ENCODE assay signal across 7 cellular contexts in genomic region chrX:103404225-103405008, GRCh38. TPM values are rescaled to one million over a fixed set of nuclear protein-coding genes. Genes with fewer than 3 reads are reported as not detected.
A peak's percentile ranks its signal among the peaks of the same experiment; 100 is the strongest.
DNase-seq lines count a peak whose midpoint lies in the region; ATAC-seq and TF ChIP-seq lines count a peak whose summit lies in the region.

No MANE protein-coding gene starts in this region.

- DNase-seq in HFFc6 = peak; percentile 83
- DNase-seq in MV-4-11 (lab: John Stamatoyannopoulos, UW) = peak; percentile 79
- peak; percentile 46 for DNase-seq in UCSD-AML1 (lab: John Stamatoyannopoulos, UW; ENCODE audit: unreplicated experiment)
- DNase-seq in dermis microvascular lymphatic vessel endothelial cell (ENCODE audit: low read depth in 2 of 2) = peak; percentile 78 to 79
- peak; percentile 48 to 71 (median 63) for DNase-seq in right lobe of liver
- peak; percentile 8 to 9 for DNase-seq in stimulated activated CD4-positive, alpha-beta T cell treated with anti-CD3 and anti-CD28 coated beads, Interleukin-4, amount 100 ng/mL, for 4 hours

- WGBS in right lobe of liver (ENCODE audit: insufficient coverage, low coverage, low lambda C conversion rate, missing lambda C conversion rate) = 18% methylated on average over 13 of the region's 19 CpGs

- peak; percentile 22 for TF ChIP-seq POLR2A in GM18505 (IDR thresholded peaks at IDR 0.05; ENCODE audit: borderline replicate concordance, extremely low read depth, insufficient read depth, insufficient read length)
- peak; percentile 34 for TF ChIP-seq POLR2A in right lobe of liver (IDR thresholded peaks at IDR 0.05)

- H3K4me3 Mint-ChIP-seq in HFFc6 = peak overlapping the region; percentile 93

- no peaks in the 10 kb centered on the region; the same call in 1 of the 2 replicates for H3K27me3 Mint-ChIP-seq in HFFc6 (ENCODE audit: insufficient read depth)

- intact Hi-C loops in right lobe of liver (cut with DNase I) = no loop called here

- peak overlapping the region; percentile 97 for H3K27ac Mint-ChIP-seq in HFFc6

- H3K9me3 Mint-ChIP-seq in HFFc6 = no peaks in the 10 kb centered on the region

- TF ChIP-seq CTCF in HFFc6 (IDR thresholded peaks at IDR 0.05) (no peak), right lobe of liver (IDR thresholded peaks at IDR 0.05) (no peak)

- no peak overlapping the region for H3K27ac ChIP-seq in right lobe of liver

- no peaks in the 10 kb centered on the region for H3K4me1 ChIP-seq in right lobe of liver

- ATAC-seq in GM18505 (IDR thresholded peaks at IDR 0.05; ENCODE audit: unreplicated experiment) (peak; percentile 94), right lobe of liver (peak; percentile 70 to 88 (median 82))

- no peaks in the 10 kb centered on the region; the same call in 1 of the 2 replicates for H3K36me3 Mint-ChIP-seq in HFFc6 (ENCODE audit: low read depth)

- peak overlapping the region; percentile 31 to 58 (median 35) for H3K4me3 ChIP-seq in right lobe of liver

- H3K36me3 ChIP-seq in right lobe of liver = no peaks in the 10 kb centered on the region

- peaks cover 27% of the 10 kb centered on the region for H3K4me1 Mint-ChIP-seq in HFFc6 (ENCODE audit: low read depth)

- no peaks in the 10 kb centered on the region for H3K9me3 ChIP-seq in right lobe of liver

- H3K27me3 ChIP-seq in right lobe of liver = no peaks in the 10 kb centered on the region

RNA-seq across cellular contexts. Expression of gene BEX3, which starts 28.1 kb away (rescaled TPM):
- total RNA-seq in HFFc6 (2021; fragmentation: NEBNext Ultra II Directional; extraction: Animal tissue kit (Norgen Biotek cat#: 25700)) = 100 to 1,000 TPM; 251 to 325 (median 291) TPM
- total RNA-seq in dermis microvascular lymphatic vessel endothelial cell (159 and 190 TPM in 2 replicates), right lobe of liver (10 to 100 TPM; 19.9 to 40.1 (median 35.6) TPM)

RNA-seq across cellular contexts. Expression of gene TCEAL9, which starts 48.1 kb away (rescaled TPM):
- total RNA-seq in HFFc6 (2021; fragmentation: NEBNext Ultra II Directional; extraction: Animal tissue kit (Norgen Biotek cat#: 25700)) = 10 to 100 TPM; 77.3 to 99.9 (median 83.0) TPM
- 44.4 and 48.3 TPM in 2 replicates for total RNA-seq in dermis microvascular lymphatic vessel endothelial cell
- total RNA-seq in right lobe of liver = 10 to 100 TPM in 3 of 6 experiments, 1 to 10 TPM in 3; 2.5 to 14.3 (median 9.1) TPM

Comparison
In these comparisons a context has a peak if more than half of its experiments do, and no peak if none do; other contexts are left out.
1. DNase-seq: peak in every context shown above with its lines; median percentile 83 in HFFc6; 79 in MV-4-11; 78 in dermis microvascular lymphatic vessel endothelial cell; 63 in right lobe of liver; 46 in UCSD-AML1; 8 in stimulated activated CD4-positive, alpha-beta T cell treated with anti-CD3 and anti-CD28 coated beads, Interleukin-4, amount 100 ng/mL, for 4 hours.